ENCODE assay signal across 16 cellular contexts in the genomic region with DNA sequence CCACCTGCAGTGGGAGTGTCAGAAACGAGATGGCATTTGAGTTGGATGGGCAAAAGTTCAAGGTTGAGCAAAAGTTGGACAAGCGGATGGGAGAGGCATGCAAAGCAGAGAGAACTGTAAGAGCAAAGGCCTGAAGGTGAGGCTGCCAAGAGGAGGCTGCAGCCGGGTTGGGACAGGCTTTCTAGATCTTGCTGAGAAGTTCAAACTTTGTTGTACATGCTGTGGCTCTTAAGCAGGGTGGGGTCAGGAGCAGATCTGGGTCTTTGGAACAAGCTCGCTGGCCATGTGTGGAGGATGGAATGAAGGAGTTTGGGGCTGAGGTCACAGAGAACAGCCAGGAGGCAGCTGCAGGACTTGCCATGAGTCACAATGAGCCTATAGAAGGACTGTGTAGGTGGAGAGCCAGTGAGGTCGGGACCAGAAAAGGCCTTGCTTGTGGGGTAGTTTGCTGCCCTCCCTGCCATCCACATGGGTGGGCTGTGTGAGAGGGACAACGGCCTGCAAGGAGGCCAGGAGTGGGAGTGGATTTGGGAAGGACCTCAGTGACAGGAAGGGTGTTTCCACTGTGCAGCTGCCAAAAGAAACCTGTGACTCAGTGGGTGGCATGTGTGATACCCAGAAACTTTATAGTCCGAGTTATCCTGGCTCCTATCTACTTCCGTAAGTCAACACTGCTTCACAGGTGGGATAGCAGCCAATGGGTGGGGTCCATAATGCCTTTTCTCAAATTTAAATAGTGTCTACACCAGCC.
DNase-seq lines count a peak whose midpoint lies in the region; ATAC-seq, FAIRE-seq and TF ChIP-seq lines count a peak whose summit lies in the region.
"Had no signal": no experiment of that assay in that cellular context is flagged by ENCODE, and none has a peak within 500 bp of the region (broad histone marks: within the 10 kb centered on the region; RNA-seq: fewer than 3 reads in every experiment).

No MANE protein-coding gene starts in this region.

- H3K79me2 ChIP-seq in PC-3 (ENCODE audit: low read length): no peaks in the 10 kb centered on the region
- no peaks in the 10 kb centered on the region for H3K79me2 ChIP-seq in endothelial cell of umbilical vein (ENCODE audit: control insufficient read depth, insufficient read depth, low read length)

- H2AFZ ChIP-seq in PC-3 (ENCODE audit: low read length): peak overlapping the region; percentile 59
- H2AFZ ChIP-seq in endothelial cell of umbilical vein (ENCODE audit: low read depth, low read length): no peak overlapping the region
- H2AFZ ChIP-seq: PC-9 had no signal

- no peaks in the 10 kb centered on the region for H4K20me1 ChIP-seq in PC-3 (ENCODE audit: low read length)
- no peaks in the 10 kb centered on the region for H4K20me1 ChIP-seq in endothelial cell of umbilical vein (replicated peaks; ENCODE audit: control insufficient read depth, extremely low read depth, insufficient read depth, low read length)

- no peaks in the 10 kb centered on the region for H3F3A ChIP-seq in PC-3 (ENCODE audit: low read length, unreplicated experiment)

- H3K36me3 ChIP-seq in PC-3 (ENCODE audit: low read depth, low read length) (no peaks in the 10 kb centered on the region), endothelial cell of umbilical vein (ENCODE audit: control insufficient read depth in 2 of 2, extremely low read depth in 1 of 2, insufficient read depth in 2 of 2, low read length in 2 of 2) (no peaks in the 10 kb centered on the region), liver (ENCODE audit: control insufficient read depth in 4 of 4, insufficient read depth in 3 of 4, low read depth in 1 of 4, low read length in 3 of 4) (no peaks in the 10 kb centered on the region), thoracic aorta (no peaks in the 10 kb centered on the region)
- H3K36me3 ChIP-seq: gastroesophageal sphincter, tibial artery had no signal

- no peaks in the 10 kb centered on the region for H3K27me3 ChIP-seq in PC-3 (ENCODE audit: low read length)
- no peaks in the 10 kb centered on the region for H3K27me3 ChIP-seq in endothelial cell of umbilical vein (ENCODE audit: control insufficient read depth in 2 of 2, insufficient read depth in 2 of 2, low read length in 2 of 2)
- no peaks in the 10 kb centered on the region for H3K27me3 ChIP-seq in liver (ENCODE audit: control insufficient read depth in 4 of 4, insufficient read depth in 4 of 4, low read length in 3 of 4)
- no peaks in the 10 kb centered on the region for H3K27me3 ChIP-seq in thoracic aorta (replicated peaks; ENCODE audit: insufficient read depth)
- H3K27me3 ChIP-seq: gastroesophageal sphincter, tibial artery had no signal

- DNase-seq in PC-3 (peak; percentile 77), endothelial cell of umbilical vein (ENCODE audit: low read depth, low spot score) (peak; percentile 1), thoracic aorta (ENCODE audit: low spot score) (peak; percentile 2), NCI-H2227 treated with DMSO at 0.1 percent for 48 hours (lab: John Stamatoyannopoulos, UW) (no peak), GM20000 (ENCODE audit: low spot score) (no peak)
- no peak for DNase-seq in activated naive CD4-positive, alpha-beta T cell treated with anti-CD3 and anti-CD28 coated beads for 36 hours
- DNase-seq: activated naive CD8-positive, alpha-beta T cell treated with anti-CD3 and anti-CD28 coated beads, Interleukin-2, amount 10 ng/mL, durations not matched to agents 7 days and 5 days; activated T-cell treated with anti-CD3 and anti-CD28 coated beads, Interleukin-2, amount 50 U/mL, for 4 hours; central memory CD4-positive, alpha-beta T cell; DMS153; NCI-H2107; PC-9 had no signal

- intact Hi-C loops in PC-3 (cut with micrococcal nuclease): loop anchor here (10.0 kb wide), 1 partner anchor 207 kb away; the partner anchor contains the start of gene MID1IP1
- intact Hi-C loops in endothelial cell of umbilical vein (cut with micrococcal nuclease): no loop called here
- intact Hi-C loops in activated naive CD4-positive, alpha-beta T cell treated with anti-CD3 and anti-CD28 coated beads for 36 hours (cut with micrococcal nuclease): no loop called here

- no peak overlapping the region for H3K4me3 Mint-ChIP-seq in activated naive CD4-positive, alpha-beta T cell treated with anti-CD3 and anti-CD28 coated beads for 36 hours
- H3K4me3 Mint-ChIP-seq: activated naive CD8-positive, alpha-beta T cell treated with anti-CD3 and anti-CD28 coated beads, Interleukin-2, amount 10 ng/mL, durations not matched to agents 7 days and 5 days; activated T-cell treated with anti-CD3 and anti-CD28 coated beads, Interleukin-2, amount 50 U/mL, for 4 hours; HFFc6 had no signal

- 63% methylated on average over 8 of the region's 8 CpGs for WGBS in liver

- H3K9me3 Mint-ChIP-seq in activated naive CD4-positive, alpha-beta T cell treated with anti-CD3 and anti-CD28 coated beads for 36 hours: no peaks in the 10 kb centered on the region
- H3K9me3 Mint-ChIP-seq: activated naive CD8-positive, alpha-beta T cell treated with anti-CD3 and anti-CD28 coated beads, Interleukin-2, amount 10 ng/mL, durations not matched to agents 7 days and 5 days; activated T-cell treated with anti-CD3 and anti-CD28 coated beads, Interleukin-2, amount 50 U/mL, for 4 hours; HFFc6 had no signal

- FAIRE-seq in endothelial cell of umbilical vein (lab: Jason Lieb, UNC): no peak

- H3K27ac Mint-ChIP-seq in activated naive CD4-positive, alpha-beta T cell treated with anti-CD3 and anti-CD28 coated beads for 36 hours: no peak overlapping the region
- H3K27ac Mint-ChIP-seq: activated naive CD8-positive, alpha-beta T cell treated with anti-CD3 and anti-CD28 coated beads, Interleukin-2, amount 10 ng/mL, durations not matched to agents 7 days and 5 days; HFFc6 had no signal

- no peaks in the 10 kb centered on the region for H3K4me1 Mint-ChIP-seq in activated naive CD4-positive, alpha-beta T cell treated with anti-CD3 and anti-CD28 coated beads for 36 hours (ENCODE audit: low read depth)
- H3K4me1 Mint-ChIP-seq: activated naive CD8-positive, alpha-beta T cell treated with anti-CD3 and anti-CD28 coated beads, Interleukin-2, amount 10 ng/mL, durations not matched to agents 7 days and 5 days had no signal

- peak overlapping the region; percentile 54 for H3K9ac ChIP-seq in PC-3 (ENCODE audit: low read length)
- H3K9ac ChIP-seq in endothelial cell of umbilical vein (replicated peaks; ENCODE audit: extremely low read depth, insufficient read depth, low read length): no peak overlapping the region
- no peak overlapping the region for H3K9ac ChIP-seq in liver (ENCODE audit: low read depth in 1 of 2, low read length in 2 of 2)

- TF ChIP-seq POLR2A in endothelial cell of umbilical vein (IDR thresholded peaks at IDR 0.05; ENCODE audit: low read depth, low read length): no peak

- H3K9me3 ChIP-seq in PC-3 (ENCODE audit: low read length): no peaks in the 10 kb centered on the region
- no peaks in the 10 kb centered on the region for H3K9me3 ChIP-seq in endothelial cell of umbilical vein (replicated peaks; ENCODE audit: control insufficient read depth, insufficient read depth, low read length)
- H3K9me3 ChIP-seq in liver (ENCODE audit: control insufficient read depth in 4 of 4, low read length in 3 of 4): no peaks in the 10 kb centered on the region
- H3K9me3 ChIP-seq in thoracic aorta: no peaks in the 10 kb centered on the region
- H3K9me3 ChIP-seq: gastroesophageal sphincter, tibial artery had no signal

- POLR2A ChIA-PET in PC-3 (lab: Charles Lee; ENCODE audit: unreplicated experiment) (no interaction called here), endothelial cell of umbilical vein (lab: Charles Lee) (no interaction called here)

- H3K27me3 Mint-ChIP-seq in activated naive CD4-positive, alpha-beta T cell treated with anti-CD3 and anti-CD28 coated beads for 36 hours (ENCODE audit: low read depth): no peaks in the 10 kb centered on the region
- H3K27me3 Mint-ChIP-seq: activated naive CD8-positive, alpha-beta T cell treated with anti-CD3 and anti-CD28 coated beads, Interleukin-2, amount 10 ng/mL, durations not matched to agents 7 days and 5 days had no signal

- BruUV-seq in PC-3 (replicated peaks; lab: Mats Ljungman, UMichigan) (no TSS peak), endothelial cell of umbilical vein (replicated peaks; lab: Mats Ljungman, UMichigan) (no TSS peak)

- peaks cover 36% of the 10 kb centered on the region for H3K4me1 ChIP-seq in PC-3 (ENCODE audit: insufficient read depth, low read length)
- no peaks in the 10 kb centered on the region for H3K4me1 ChIP-seq in endothelial cell of umbilical vein (ENCODE audit: control insufficient read depth, extremely low read depth, insufficient read depth, low read length)
- peaks cover under 1 to 10% (median 6%) of the 10 kb centered on the region in 4 donors for H3K4me1 ChIP-seq in liver (ENCODE audit: control insufficient read depth in 4 of 4, insufficient read depth in 4 of 4, low read length in 3 of 4)
- peaks cover 4 to 31% of the 10 kb centered on the region in 2 donors for H3K4me1 ChIP-seq in thoracic aorta (ENCODE audit: control insufficient read depth in 1 of 2, low read depth in 2 of 2)

- CTCF ChIA-PET in PC-3 (lab: Charles Lee): no interaction called here
- CTCF ChIA-PET in endothelial cell of umbilical vein (lab: Charles Lee): no interaction called here
- CTCF ChIA-PET in activated naive CD4-positive, alpha-beta T cell treated with anti-CD3 and anti-CD28 coated beads for 36 hours (lab: Charles Lee): no interaction called here

- H3K4me3 ChIP-seq in PC-3 (ENCODE audit: low read length): no peak overlapping the region
- no peak overlapping the region for H3K4me3 ChIP-seq in endothelial cell of umbilical vein (replicated peaks in 1 of 3; ENCODE audit: insufficient read depth in 1 of 3, low read depth in 1 of 3, low read length in 3 of 3)
- H3K4me3 ChIP-seq in liver (ENCODE audit: low read depth in 1 of 3, low read length in 3 of 3): no peak overlapping the region
- H3K4me3 ChIP-seq in thoracic aorta: no peak overlapping the region
- H3K4me3 ChIP-seq: gastroesophageal sphincter, PC-9, tibial artery had no signal

- H3K9me2 ChIP-seq in PC-3 (replicated peaks; ENCODE audit: low read length): no peaks in the 10 kb centered on the region

- peak overlapping the region; percentile 49 for H3K4me2 ChIP-seq in PC-3 (ENCODE audit: low read length)
- no peak overlapping the region for H3K4me2 ChIP-seq in endothelial cell of umbilical vein (ENCODE audit: insufficient read depth, low read length)
- H3K4me2 ChIP-seq: PC-9 had no signal

- H3K36me3 Mint-ChIP-seq in activated naive CD4-positive, alpha-beta T cell treated with anti-CD3 and anti-CD28 coated beads for 36 hours (ENCODE audit: low read depth): no peaks in the 10 kb centered on the region
- H3K36me3 Mint-ChIP-seq: activated naive CD8-positive, alpha-beta T cell treated with anti-CD3 and anti-CD28 coated beads, Interleukin-2, amount 10 ng/mL, durations not matched to agents 7 days and 5 days had no signal

- TF ChIP-seq RAD21 in liver (IDR thresholded peaks at IDR 0.05): peak; percentile 48 to 60

- no peak for TF ChIP-seq CTCF in PC-3 (conservative IDR thresholded peaks at IDR 0.05; ENCODE audit: low read depth, low read length)
- no peak for TF ChIP-seq CTCF in endothelial cell of umbilical vein (IDR thresholded peaks at IDR 0.05; ENCODE audit: extremely low read depth in 1 of 2, insufficient read depth in 1 of 2, low read depth in 1 of 2, low read length in 2 of 2)
- TF ChIP-seq CTCF in liver (IDR thresholded peaks at IDR 0.05; ENCODE audit: low read depth, low read length, missing input control): no peak
- no peak for TF ChIP-seq CTCF in thoracic aorta (IDR thresholded peaks at IDR 0.05)
- no peak for TF ChIP-seq CTCF in GM20000 (IDR thresholded peaks at IDR 0.05; ENCODE audit: extremely low read depth, missing control alignments)

- peak; percentile 80 for ATAC-seq in PC-3
- ATAC-seq in thoracic aorta (ENCODE audit: insufficient number of reproducible peaks, low FRiP score, low read depth): no peak
- ATAC-seq: activated T-cell treated with anti-CD3 and anti-CD28 coated beads, Interleukin-2, amount 50 U/mL, for 4 hours had no signal

- dilution Hi-C loops in endothelial cell of umbilical vein (cut with MboI; ENCODE audit: extremely low pct_ligation_motif_present, low sequenced_read_pairs): no loop called here

- peak overlapping the region; percentile 93 for H3K27ac ChIP-seq in PC-3 (ENCODE audit: low read length)
- no peak overlapping the region for H3K27ac ChIP-seq in endothelial cell of umbilical vein (ENCODE audit: insufficient read depth, low read depth, low read length)
- H3K27ac ChIP-seq in liver (ENCODE audit: low read depth in 1 of 2, low read length in 2 of 2): no peak overlapping the region
- peak overlapping the region; percentile 38 to 55 for H3K27ac ChIP-seq in thoracic aorta
- H3K27ac ChIP-seq: gastroesophageal sphincter, PC-9 had no signal

- no peaks in the 10 kb centered on the region for H3K9me1 ChIP-seq in endothelial cell of umbilical vein (replicated peaks; ENCODE audit: control insufficient read depth, extremely low read depth, insufficient read depth, low read length)

Comparison
In these comparisons a context has a peak if more than half of its experiments do, and no peak if none do; other contexts are left out.
1. DNase-seq: peak in PC-3 (single experiment), endothelial cell of umbilical vein (single experiment) and thoracic aorta (single experiment); none in activated naive CD4-positive, alpha-beta T cell treated with anti-CD3 and anti-CD28 coated beads for 36 hours (single experiment), NCI-H2227 treated with DMSO at 0.1 percent for 48 hours (single experiment) and GM20000 (single experiment).
2. H3K27ac ChIP-seq: peak in PC-3 (single experiment) and thoracic aorta (2 of 2); none in endothelial cell of umbilical vein (single experiment) and liver (0 of 2).